In genomic region chr18:31685097-31686082, GRCh38 we compare ENCODE assay signal across 8 cellular contexts. TPM values are rescaled to one million over a fixed set of nuclear protein-coding genes. Genes with fewer than 3 reads are reported as not detected.
DNase-seq lines count a peak whose midpoint lies in the region; ATAC-seq and TF ChIP-seq lines count a peak whose summit lies in the region.

No MANE protein-coding gene starts in this region.

- H3K27me3 Mint-ChIP-seq in WTC11 (ENCODE audit: low read depth), result no peaks in the 10 kb centered on the region

- H3K9me3 Mint-ChIP-seq in WTC11, result no peaks in the 10 kb centered on the region

- peaks cover 49% of the 10 kb centered on the region for H3K4me1 Mint-ChIP-seq in WTC11

- CTCF ChIA-PET in WTC11 (lab: Charles Lee), result interaction anchor here (0.5 to 1.2 kb wide), 4 partner anchors 75 to 292 kb away, joined by 3 to 6 read pairs (median 5); no protein-coding TSS in a partner anchor

- peak overlapping the region; percentile 94 for H3K27ac Mint-ChIP-seq in WTC11

- POLR2A ChIA-PET in WTC11 (lab: Charles Lee), result interaction anchor here (1.0 kb wide), 1 partner anchor 12 kb away, joined by 4 read pairs; no protein-coding TSS in a partner anchor

- DNase-seq in AG08396 (ENCODE audit: low spot score), result peak; percentile 78
- DNase-seq in NCI-H2107 (lab: John Stamatoyannopoulos, UW), result peak; percentile 25
- peak; percentile 85 for DNase-seq in WTC11 (ENCODE audit: low spot score)
- peak; percentile 17 for DNase-seq in dedifferentiated amniotic fluid mesenchymal stem cell (ENCODE audit: extremely low spot score)
- peak; percentile 69 for DNase-seq in left lobe of liver (ENCODE audit: low spot score)
- peak; percentile 34 to 74 for DNase-seq in stimulated activated CD4-positive, alpha-beta T cell treated with anti-CD3 and anti-CD28 coated beads, Interleukin-2, amount 100 ng/mL, for 24 hours

- no peaks in the 10 kb centered on the region for H3K36me3 Mint-ChIP-seq in WTC11

- ATAC-seq in GM18858 (IDR thresholded peaks at IDR 0.05; ENCODE audit: unreplicated experiment), result peak; percentile 53
- peak; percentile 81 for ATAC-seq in HG03045 (IDR thresholded peaks at IDR 0.05; ENCODE audit: unreplicated experiment)
- peak; percentile 68 for ATAC-seq in WTC11
- ATAC-seq in left lobe of liver, result peak; percentile 88

- no peak for TF ChIP-seq CTCF in WTC11 (IDR thresholded peaks at IDR 0.05)

- peak overlapping the region; percentile 77 for H3K4me3 Mint-ChIP-seq in WTC11

TF ChIP-seq in WTC11, 78 proteins besides CTCF, POLR2A, EP300 and RAD21 (continues in another document):
- TF ChIP-seq TEAD4 (CRISPR knock-in tag; IDR thresholded peaks at IDR 0.05), result no peak
- no peak for TF ChIP-seq JAZF1 (CRISPR knock-in tag; IDR thresholded peaks at IDR 0.05)
- TF ChIP-seq AR (CRISPR knock-in tag; IDR thresholded peaks at IDR 0.05), result no peak
- peak; percentile 63 for TF ChIP-seq CREM (CRISPR knock-in tag; IDR thresholded peaks at IDR 0.05)
- TF ChIP-seq HMGA2 (CRISPR knock-in tag; IDR thresholded peaks at IDR 0.05), result no peak
- TF ChIP-seq E2F5 (CRISPR knock-in tag; IDR thresholded peaks at IDR 0.05), result peak; percentile 62; the same call in 1 of the 2 replicates
- TF ChIP-seq ATF6 (CRISPR knock-in tag; IDR thresholded peaks at IDR 0.05), result no peak
- no peak for TF ChIP-seq ZBTB43 (CRISPR knock-in tag; IDR thresholded peaks at IDR 0.05)
- peak; percentile 59; the same call in 1 of the 2 replicates for TF ChIP-seq MAX (CRISPR knock-in tag; IDR thresholded peaks at IDR 0.05)
- TF ChIP-seq FOXK1 (CRISPR knock-in tag; IDR thresholded peaks at IDR 0.05), result 0 out of 2 replicates have a peak, but pooled peaks have one; percentile 21
- TF ChIP-seq RELA (CRISPR knock-in tag; IDR thresholded peaks at IDR 0.05; ENCODE audit: borderline replicate concordance), result no peak
- no peak for TF ChIP-seq IRF1 (CRISPR knock-in tag; IDR thresholded peaks at IDR 0.05)
- no peak for TF ChIP-seq ZNF396 (CRISPR knock-in tag; IDR thresholded peaks at IDR 0.05; ENCODE audit: borderline replicate concordance)
- no peak for TF ChIP-seq TP53 (CRISPR knock-in tag; IDR thresholded peaks at IDR 0.05)
- TF ChIP-seq AFF4 (CRISPR knock-in tag; IDR thresholded peaks at IDR 0.05; ENCODE audit: borderline replicate concordance), result no peak
- no peak for TF ChIP-seq ZNF317 (CRISPR knock-in tag; IDR thresholded peaks at IDR 0.05; ENCODE audit: borderline replicate concordance, low read depth)
- 0 out of 2 replicates have a peak, but pooled peaks have one; percentile 5 for TF ChIP-seq SP1 (CRISPR knock-in tag; conservative IDR thresholded peaks at IDR 0.05)

RNA-seq across cellular contexts. Expression of gene B4GALT6, which starts 1.0 kb away (rescaled TPM):
- total RNA-seq in WTC11 (2021) (50.6 to 56.6 TPM (median 50.8 TPM) in 3 replicates), left lobe of liver (2.7 TPM)

Comparison
In these comparisons a context has a peak if more than half of its experiments do, and no peak if none do; other contexts are left out.
1. Peak in every context shown above with its lines: DNase-seq and ATAC-seq.
2. DNase-seq: peak in every context shown above with its lines; median percentile 85 in WTC11; 78 in AG08396; 69 in left lobe of liver; 54 in stimulated activated CD4-positive, alpha-beta T cell treated with anti-CD3 and anti-CD28 coated beads, Interleukin-2, amount 100 ng/mL, for 24 hours; 25 in NCI-H2107; 17 in dedifferentiated amniotic fluid mesenchymal stem cell.
3. RNA of gene B4GALT6, which starts 1.0 kb away (total RNA-seq): 50.6 to 56.6 TPM in WTC11; 2.7 TPM in left lobe of liver (single experiment); every median in the first group is over 10 times any median in the second.